Comparison of ENCODE assay signal across 8 cellular contexts in genomic region chr16:30923554-30924085, GRCh38. TPM values are rescaled to one million over a fixed set of nuclear protein-coding genes. Genes with fewer than 3 reads are reported as not detected.
DNase-seq lines count a peak whose midpoint lies in the region; ATAC-seq and TF ChIP-seq lines count a peak whose summit lies in the region.

A gene with protein sequence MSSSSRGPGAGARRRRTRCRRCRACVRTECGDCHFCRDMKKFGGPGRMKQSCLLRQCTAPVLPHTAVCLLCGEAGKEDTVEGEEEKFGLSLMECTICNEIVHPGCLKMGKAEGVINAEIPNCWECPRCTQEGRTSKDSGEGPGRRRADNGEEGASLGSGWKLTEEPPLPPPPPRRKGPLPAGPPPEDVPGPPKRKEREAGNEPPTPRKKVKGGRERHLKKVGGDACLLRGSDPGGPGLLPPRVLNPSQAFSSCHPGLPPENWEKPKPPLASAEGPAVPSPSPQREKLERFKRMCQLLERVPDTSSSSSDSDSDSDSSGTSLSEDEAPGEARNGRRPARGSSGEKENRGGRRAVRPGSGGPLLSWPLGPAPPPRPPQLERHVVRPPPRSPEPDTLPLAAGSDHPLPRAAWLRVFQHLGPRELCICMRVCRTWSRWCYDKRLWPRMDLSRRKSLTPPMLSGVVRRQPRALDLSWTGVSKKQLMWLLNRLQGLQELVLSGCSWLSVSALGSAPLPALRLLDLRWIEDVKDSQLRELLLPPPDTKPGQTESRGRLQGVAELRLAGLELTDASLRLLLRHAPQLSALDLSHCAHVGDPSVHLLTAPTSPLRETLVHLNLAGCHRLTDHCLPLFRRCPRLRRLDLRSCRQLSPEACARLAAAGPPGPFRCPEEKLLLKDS (plus strand): TSS chr16:30923572. CDS start chr16:30925755, 2,183 bp downstream.

- H3K36me3 ChIP-seq in right atrium auricular region, result no peaks in the 10 kb centered on the region
- peaks cover 0 to 3% (median 0%) of the 10 kb centered on the region in 4 donors for H3K36me3 ChIP-seq in sigmoid colon

- H3K4me3 Mint-ChIP-seq in activated naive CD4-positive, alpha-beta T cell treated with anti-CD3 and anti-CD28 coated beads for 36 hours, result peak within 1 kb of the TSS; percentile 99
- H3K4me3 Mint-ChIP-seq in activated T-helper 1 cell treated with anti-CD3 and anti-CD28 coated beads, Interleukin-12 subunit alpha, Interleukin-12 subunit beta, Interleukin-2, Interleukin-4 antibody, amounts not matched to agents 30 ng/mL and 10 ng/mL and 1 ng/mL, durations not matched to agents 14 hours and 24 hours and 36 hours, result peak within 1 kb of the TSS; percentile 95

- H3K27me3 ChIP-seq in right atrium auricular region (no peaks in the 10 kb centered on the region), sigmoid colon (no peaks in the 10 kb centered on the region)

- TF ChIP-seq POLR2A in sigmoid colon (IDR thresholded peaks at IDR 0.05), result no peak

- intact Hi-C loops in activated naive CD4-positive, alpha-beta T cell treated with anti-CD3 and anti-CD28 coated beads for 36 hours (cut with micrococcal nuclease), result loop anchor here (10.0 kb wide), 2 partner anchors 369 to 549 kb away; partner anchors contain the start of genes MYL11, TBC1D10B and ZNF764
- intact Hi-C loops in activated T-helper 1 cell treated with anti-CD3 and anti-CD28 coated beads, Interleukin-12 subunit alpha, Interleukin-12 subunit beta, Interleukin-2, Interleukin-4 antibody, amounts not matched to agents 30 ng/mL and 10 ng/mL and 1 ng/mL, durations not matched to agents 14 hours and 24 hours and 36 hours (cut with micrococcal nuclease), result loop anchor here (1.0 to 2.0 kb wide), 12 partner anchors 19 to 945 kb away; partner anchors contain the start of genes ARMC5, BCKDK, CFAP119 and PHKG2
- intact Hi-C loops in sigmoid colon (cut with DNase I), result loop anchor here (2.0 to 10.0 kb wide), 4 partner anchors 25 to 269 kb away; partner anchors contain the start of genes BCL7C, FBRS, ORAI3 and PRR14

- DNase-seq in activated naive CD4-positive, alpha-beta T cell treated with anti-CD3 and anti-CD28 coated beads for 36 hours, result no peak
- no peak for DNase-seq in activated naive CD4-positive, alpha-beta T cell treated with Interleukin-2 at 50 U/mL for 16 hours
- no peak for DNase-seq in activated T-helper 1 cell treated with anti-CD3 and anti-CD28 coated beads, Interleukin-12 subunit alpha, Interleukin-12 subunit beta, Interleukin-2, Interleukin-4 antibody, amounts not matched to agents 30 ng/mL and 10 ng/mL and 1 ng/mL, durations not matched to agents 14 hours and 24 hours and 36 hours (ENCODE audit: low spot score)
- DNase-seq in right atrium auricular region (ENCODE audit: low spot score) (no peak), sigmoid colon (peak; percentile 78), cerebellar cortex (ENCODE audit: low spot score) (no peak), kidney glomerular epithelial cell (lab: John Stamatoyannopoulos, UW) (no peak)

- peak within 1 kb of the TSS; percentile 94 to 96 for H3K27ac ChIP-seq in right atrium auricular region
- peak within 1 kb of the TSS; percentile 87 to 95 (median 92) for H3K27ac ChIP-seq in sigmoid colon

- H3K9me3 ChIP-seq in right atrium auricular region (no peaks in the 10 kb centered on the region), sigmoid colon (no peaks in the 10 kb centered on the region)

- ATAC-seq in GM19324 (IDR thresholded peaks at IDR 0.05; ENCODE audit: low FRiP score, unreplicated experiment), result no peak

- 0 to 1% methylated on average over 31 to 32 of the region's 32 CpGs for WGBS in sigmoid colon, 2 donors

- H3K36me3 Mint-ChIP-seq in activated naive CD4-positive, alpha-beta T cell treated with anti-CD3 and anti-CD28 coated beads for 36 hours (ENCODE audit: low read depth), result peaks cover 1% of the 10 kb centered on the region
- peaks cover 6% of the 10 kb centered on the region for H3K36me3 Mint-ChIP-seq in activated T-helper 1 cell treated with anti-CD3 and anti-CD28 coated beads, Interleukin-12 subunit alpha, Interleukin-12 subunit beta, Interleukin-2, Interleukin-4 antibody, amounts not matched to agents 30 ng/mL and 10 ng/mL and 1 ng/mL, durations not matched to agents 14 hours and 24 hours and 36 hours (ENCODE audit: low read depth)

- H3K9me3 Mint-ChIP-seq in activated naive CD4-positive, alpha-beta T cell treated with anti-CD3 and anti-CD28 coated beads for 36 hours, result no peaks in the 10 kb centered on the region
- no peaks in the 10 kb centered on the region for H3K9me3 Mint-ChIP-seq in activated T-helper 1 cell treated with anti-CD3 and anti-CD28 coated beads, Interleukin-12 subunit alpha, Interleukin-12 subunit beta, Interleukin-2, Interleukin-4 antibody, amounts not matched to agents 30 ng/mL and 10 ng/mL and 1 ng/mL, durations not matched to agents 14 hours and 24 hours and 36 hours

- TF ChIP-seq CTCF in right atrium auricular region (IDR thresholded peaks at IDR 0.05) (no peak), sigmoid colon (IDR thresholded peaks at IDR 0.05) (no peak)

- H3K4me1 ChIP-seq in right atrium auricular region, result peaks cover 0 to 32% of the 10 kb centered on the region in 2 donors
- peaks cover 0 to 40% (median 37%) of the 10 kb centered on the region in 4 donors for H3K4me1 ChIP-seq in sigmoid colon

- no peaks in the 10 kb centered on the region for H3K27me3 Mint-ChIP-seq in activated naive CD4-positive, alpha-beta T cell treated with anti-CD3 and anti-CD28 coated beads for 36 hours (ENCODE audit: low read depth)
- H3K27me3 Mint-ChIP-seq in activated T-helper 1 cell treated with anti-CD3 and anti-CD28 coated beads, Interleukin-12 subunit alpha, Interleukin-12 subunit beta, Interleukin-2, Interleukin-4 antibody, amounts not matched to agents 30 ng/mL and 10 ng/mL and 1 ng/mL, durations not matched to agents 14 hours and 24 hours and 36 hours (ENCODE audit: insufficient read depth), result no peaks in the 10 kb centered on the region

- H3K27ac Mint-ChIP-seq in activated naive CD4-positive, alpha-beta T cell treated with anti-CD3 and anti-CD28 coated beads for 36 hours, result peak within 1 kb of the TSS; percentile 100
- peak within 1 kb of the TSS; percentile 100 for H3K27ac Mint-ChIP-seq in activated T-helper 1 cell treated with anti-CD3 and anti-CD28 coated beads, Interleukin-12 subunit alpha, Interleukin-12 subunit beta, Interleukin-2, Interleukin-4 antibody, amounts not matched to agents 30 ng/mL and 10 ng/mL and 1 ng/mL, durations not matched to agents 14 hours and 24 hours and 36 hours

- H3K4me3 ChIP-seq in right atrium auricular region (peak within 1 kb of the TSS; percentile 85 to 86), sigmoid colon (peak within 1 kb of the TSS; percentile 69 to 90 (median 80))

- CTCF ChIA-PET in activated naive CD4-positive, alpha-beta T cell treated with anti-CD3 and anti-CD28 coated beads for 36 hours (lab: Charles Lee), result no interaction called here

- H3K4me1 Mint-ChIP-seq in activated naive CD4-positive, alpha-beta T cell treated with anti-CD3 and anti-CD28 coated beads for 36 hours (ENCODE audit: low read depth), result peaks cover 14% of the 10 kb centered on the region
- peaks cover 18% of the 10 kb centered on the region for H3K4me1 Mint-ChIP-seq in activated T-helper 1 cell treated with anti-CD3 and anti-CD28 coated beads, Interleukin-12 subunit alpha, Interleukin-12 subunit beta, Interleukin-2, Interleukin-4 antibody, amounts not matched to agents 30 ng/mL and 10 ng/mL and 1 ng/mL, durations not matched to agents 14 hours and 24 hours and 36 hours (ENCODE audit: low read depth)

- TF ChIP-seq EP300 in sigmoid colon (IDR thresholded peaks at IDR 0.05), result no peak

RNA-seq across cellular contexts. Expression of the gene that starts here (rescaled TPM):
- total RNA-seq in activated naive CD4-positive, alpha-beta T cell treated with anti-CD3 and anti-CD28 coated beads for 36 hours, result 10 to 100 TPM; 13.6 to 15.2 TPM
- total RNA-seq in activated T-helper 1 cell treated with anti-CD3 and anti-CD28 coated beads, Interleukin-12 subunit alpha, Interleukin-12 subunit beta, Interleukin-2, Interleukin-4 antibody, amounts not matched to agents 30 ng/mL and 10 ng/mL and 1 ng/mL, durations not matched to agents 14 hours and 24 hours and 36 hours, result 32.7 and 33.2 TPM in 2 replicates
- total RNA-seq in right atrium auricular region, result 1 to 10 TPM; 5.7 to 7.9 TPM
- 10 to 100 TPM in 3 of 4 donors, 1 to 10 TPM in 1; 7.9 to 18.3 (median 13.0) TPM for total RNA-seq in sigmoid colon
- 10 to 100 TPM in 1 of 3 donors, 1 to 10 TPM in 2; 3.0 to 32.7 (median 8.3) TPM for polyA plus RNA-seq in sigmoid colon
